In the genomic region with DNA sequence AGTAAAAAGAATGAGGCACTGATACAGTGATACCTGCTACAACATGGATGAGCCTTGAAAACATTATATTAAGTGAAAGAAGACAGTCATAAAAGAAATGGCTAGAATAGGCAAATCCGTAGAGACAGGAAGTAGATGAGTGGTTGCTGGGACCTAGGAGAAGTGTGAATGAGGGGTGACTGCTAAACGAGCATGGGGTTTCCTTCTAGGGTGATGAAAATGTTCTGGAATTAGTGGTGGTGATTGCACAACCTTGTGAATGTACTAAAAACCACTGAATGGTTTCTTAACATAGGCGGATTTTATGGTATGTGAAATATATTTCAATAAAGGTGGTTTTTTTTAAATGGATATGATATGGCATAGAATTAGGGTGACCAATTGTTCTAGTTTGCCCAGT, we compare ENCODE assay signal across 21 cellular contexts. TPM values are rescaled to one million over a fixed set of nuclear protein-coding genes. Genes with fewer than 3 reads are reported as not detected.
DNase-seq lines count a peak whose midpoint lies in the region; ATAC-seq and TF ChIP-seq lines count a peak whose summit lies in the region.
"Had no signal": no experiment of that assay in that cellular context is flagged by ENCODE, and none has a peak within 500 bp of the region (broad histone marks: within the 10 kb centered on the region; RNA-seq: fewer than 3 reads in every experiment).

No MANE protein-coding gene starts in this region.

- H3K27ac Mint-ChIP-seq in natural killer cell treated with Interleukin-12 subunit alpha and Interleukin-12 subunit beta and Interleukin-15 and Interleukin-18, amount 100 ng/mL, for 72 hours = no peak overlapping the region
- no peak overlapping the region for H3K27ac Mint-ChIP-seq in natural killer cell
- H3K27ac Mint-ChIP-seq in activated naive CD8-positive, alpha-beta T cell treated with anti-CD3 and anti-CD28 coated beads for 36 hours = no peak overlapping the region
- H3K27ac Mint-ChIP-seq in T-helper 2 cell treated with Interferon-gamma antibody and Interleukin-4, amounts not matched to agents 5 μg/mL and 100 μg/mL, for 36 hours = no peak overlapping the region
- H3K27ac Mint-ChIP-seq: activated CD4-positive, alpha-beta memory T cell treated with anti-CD3 and anti-CD28 coated beads for 36 hours; activated naive CD4-positive, alpha-beta T cell treated with anti-CD3 and anti-CD28 coated beads for 36 hours; stimulated activated naive B cell treated with anti-CD40 and anti-IgM and Interleukin-4, amounts not matched to agents 10 μg/mL and 1 μg/mL and 100 μg/mL, for 72 hours had no signal

- TF ChIP-seq CTCF in natural killer cell (IDR thresholded peaks at IDR 0.05) = no peak

- H3K36me3 Mint-ChIP-seq in natural killer cell treated with Interleukin-12 subunit alpha and Interleukin-12 subunit beta and Interleukin-15 and Interleukin-18, amount 100 ng/mL, for 72 hours = no peaks in the 10 kb centered on the region
- H3K36me3 Mint-ChIP-seq in natural killer cell = no peaks in the 10 kb centered on the region
- no peaks in the 10 kb centered on the region for H3K36me3 Mint-ChIP-seq in activated naive CD8-positive, alpha-beta T cell treated with anti-CD3 and anti-CD28 coated beads for 36 hours
- no peaks in the 10 kb centered on the region for H3K36me3 Mint-ChIP-seq in T-helper 2 cell treated with Interferon-gamma antibody and Interleukin-4, amounts not matched to agents 5 μg/mL and 100 μg/mL, for 36 hours (ENCODE audit: low read depth)
- H3K36me3 Mint-ChIP-seq: activated CD4-positive, alpha-beta memory T cell treated with anti-CD3 and anti-CD28 coated beads for 36 hours; brain had no signal

- peak overlapping the region; percentile 6 for H3K4me3 Mint-ChIP-seq in natural killer cell treated with Interleukin-12 subunit alpha and Interleukin-12 subunit beta and Interleukin-15 and Interleukin-18, amount 100 ng/mL, for 72 hours
- no peak overlapping the region for H3K4me3 Mint-ChIP-seq in natural killer cell
- H3K4me3 Mint-ChIP-seq in activated naive CD8-positive, alpha-beta T cell treated with anti-CD3 and anti-CD28 coated beads for 36 hours = no peak overlapping the region
- H3K4me3 Mint-ChIP-seq in T-helper 2 cell treated with Interferon-gamma antibody and Interleukin-4, amounts not matched to agents 5 μg/mL and 100 μg/mL, for 36 hours = no peak overlapping the region
- H3K4me3 Mint-ChIP-seq: activated CD4-positive, alpha-beta memory T cell treated with anti-CD3 and anti-CD28 coated beads for 36 hours; activated naive CD4-positive, alpha-beta T cell treated with anti-CD3 and anti-CD28 coated beads for 36 hours; brain; stimulated activated naive B cell treated with anti-CD40 and anti-IgM and Interleukin-4, amounts not matched to agents 10 μg/mL and 1 μg/mL and 100 μg/mL, for 72 hours had no signal

- ATAC-seq in natural killer cell treated with Interleukin-12 subunit alpha and Interleukin-12 subunit beta and Interleukin-15 and Interleukin-18, amount 100 ng/mL, for 72 hours = peak; percentile 72 to 83
- no peak for ATAC-seq in natural killer cell
- peak; percentile 18 for ATAC-seq in esophagus mucosa
- no peak for ATAC-seq in GM21423 (IDR thresholded peaks at IDR 0.05; ENCODE audit: unreplicated experiment)
- ATAC-seq in HG03442 (IDR thresholded peaks at IDR 0.05; ENCODE audit: unreplicated experiment) = no peak
- ATAC-seq: left cardiac atrium; stimulated activated naive B cell treated with anti-CD40 and anti-IgM and Interleukin-4, amounts not matched to agents 10 μg/mL and 1 μg/mL and 100 μg/mL, for 72 hours had no signal

- H3K27me3 Mint-ChIP-seq in natural killer cell treated with Interleukin-12 subunit alpha and Interleukin-12 subunit beta and Interleukin-15 and Interleukin-18, amount 100 ng/mL, for 72 hours = peaks cover 0 to 3% of the 10 kb centered on the region in 2 donors
- H3K27me3 Mint-ChIP-seq in natural killer cell (ENCODE audit: low read depth in 2 of 2) = peaks cover 0 to 10% of the 10 kb centered on the region in 2 donors
- peaks cover 4% of the 10 kb centered on the region for H3K27me3 Mint-ChIP-seq in activated naive CD8-positive, alpha-beta T cell treated with anti-CD3 and anti-CD28 coated beads for 36 hours
- peaks cover under 1% of the 10 kb centered on the region for H3K27me3 Mint-ChIP-seq in T-helper 2 cell treated with Interferon-gamma antibody and Interleukin-4, amounts not matched to agents 5 μg/mL and 100 μg/mL, for 36 hours (ENCODE audit: low read depth)
- H3K27me3 Mint-ChIP-seq: brain had no signal

- no peak for DNase-seq in natural killer cell treated with Interleukin-12 subunit alpha and Interleukin-12 subunit beta and Interleukin-15 and Interleukin-18, amount 100 ng/mL, for 72 hours (ENCODE audit: low spot score)
- DNase-seq in natural killer cell (no peak), SIG-M5 treated with dmso at 0.1 percent for 504 hours (lab: John Stamatoyannopoulos, UW; ENCODE audit: unreplicated experiment) (peak; percentile 96)
- DNase-seq in activated naive CD8-positive, alpha-beta T cell treated with anti-CD3 and anti-CD28 coated beads for 36 hours = no peak
- DNase-seq in T-helper 2 cell treated with Interferon-gamma antibody and Interleukin-4, amounts not matched to agents 5 μg/mL and 100 μg/mL, for 36 hours (ENCODE audit: low spot score) = no peak
- DNase-seq: activated CD4-positive, alpha-beta memory T cell treated with anti-CD3 and anti-CD28 coated beads for 36 hours; activated naive CD4-positive, alpha-beta T cell treated with anti-CD3 and anti-CD28 coated beads for 36 hours; activated T-cell treated with anti-CD3 and anti-CD28 coated beads, Interleukin-2, amount 50 U/mL, for 1 hour; dermis blood vessel endothelial cell; DMS79; left cardiac atrium; MG63; midbrain; NCI-H2081 treated with DMSO at 0.1 percent for 48 hours; NCI-H524; stimulated activated CD4-positive, alpha-beta T cell treated with anti-CD3 and anti-CD28 coated beads, Interleukin-12 subunit alpha, Interleukin-12 subunit beta, amount 100 ng/mL, for 4 hours; stimulated activated naive B cell treated with anti-CD40 and anti-IgM and Interleukin-4, amounts not matched to agents 10 μg/mL and 1 μg/mL and 100 μg/mL, for 72 hours had no signal

- H3K9me3 Mint-ChIP-seq in natural killer cell treated with Interleukin-12 subunit alpha and Interleukin-12 subunit beta and Interleukin-15 and Interleukin-18, amount 100 ng/mL, for 72 hours = no peaks in the 10 kb centered on the region
- H3K9me3 Mint-ChIP-seq in natural killer cell = no peaks in the 10 kb centered on the region
- H3K9me3 Mint-ChIP-seq in activated naive CD8-positive, alpha-beta T cell treated with anti-CD3 and anti-CD28 coated beads for 36 hours = no peaks in the 10 kb centered on the region
- H3K9me3 Mint-ChIP-seq in T-helper 2 cell treated with Interferon-gamma antibody and Interleukin-4, amounts not matched to agents 5 μg/mL and 100 μg/mL, for 36 hours = no peaks in the 10 kb centered on the region
- H3K9me3 Mint-ChIP-seq: activated CD4-positive, alpha-beta memory T cell treated with anti-CD3 and anti-CD28 coated beads for 36 hours; activated naive CD4-positive, alpha-beta T cell treated with anti-CD3 and anti-CD28 coated beads for 36 hours had no signal

- intact Hi-C loops in natural killer cell (cut with micrococcal nuclease) = no loop called here

- H3K4me1 Mint-ChIP-seq in natural killer cell treated with Interleukin-12 subunit alpha and Interleukin-12 subunit beta and Interleukin-15 and Interleukin-18, amount 100 ng/mL, for 72 hours (ENCODE audit: low read depth in 2 of 2) = peaks cover 13 to 16% of the 10 kb centered on the region in 2 donors
- H3K4me1 Mint-ChIP-seq in natural killer cell = peaks cover 1 to 5% of the 10 kb centered on the region in 2 donors
- no peaks in the 10 kb centered on the region for H3K4me1 Mint-ChIP-seq in activated naive CD8-positive, alpha-beta T cell treated with anti-CD3 and anti-CD28 coated beads for 36 hours
- H3K4me1 Mint-ChIP-seq in T-helper 2 cell treated with Interferon-gamma antibody and Interleukin-4, amounts not matched to agents 5 μg/mL and 100 μg/mL, for 36 hours (ENCODE audit: low read depth) = peaks cover 1% of the 10 kb centered on the region
- H3K4me1 Mint-ChIP-seq: stimulated activated naive B cell treated with anti-CD40 and anti-IgM and Interleukin-4, amounts not matched to agents 10 μg/mL and 1 μg/mL and 100 μg/mL, for 72 hours had no signal

RNA-seq across cellular contexts. Expression of a gene that starts 12.6 kb away (rescaled TPM):
- under 1 TPM; 0.19 to 0.56 TPM for total RNA-seq in natural killer cell treated with Interleukin-12 subunit alpha and Interleukin-12 subunit beta and Interleukin-15 and Interleukin-18, amount 100 ng/mL, for 72 hours
- total RNA-seq in natural killer cell (1 to 10 TPM in 1 of 3 donors, under 1 TPM in 2; 0.25 to 1.1 (median 0.40) TPM), esophagus mucosa (109 TPM)
- under 1 TPM in 1 of 2 experiments, not detected in 1; 0.16 TPM for total RNA-seq in activated naive CD8-positive, alpha-beta T cell treated with anti-CD3 and anti-CD28 coated beads for 36 hours

RNA-seq across cellular contexts. Expression of a gene that starts 27.5 kb away (rescaled TPM):
- total RNA-seq in natural killer cell treated with Interleukin-12 subunit alpha and Interleukin-12 subunit beta and Interleukin-15 and Interleukin-18, amount 100 ng/mL, for 72 hours = not detected
- not detected for total RNA-seq in natural killer cell
- total RNA-seq in esophagus mucosa = 0.36 TPM
- not detected for total RNA-seq in activated naive CD8-positive, alpha-beta T cell treated with anti-CD3 and anti-CD28 coated beads for 36 hours
- total RNA-seq: activated CD4-positive, alpha-beta memory T cell treated with anti-CD3 and anti-CD28 coated beads for 36 hours; activated naive CD4-positive, alpha-beta T cell treated with anti-CD3 and anti-CD28 coated beads for 36 hours had no signal

Comparison
In these comparisons a context has a peak if more than half of its experiments do, and no peak if none do; other contexts are left out.
1. ATAC-seq: peak in natural killer cell treated with Interleukin-12 subunit alpha and Interleukin-12 subunit beta and Interleukin-15 and Interleukin-18, amount 100 ng/mL, for 72 hours (2 of 2) and esophagus mucosa (single experiment); none in natural killer cell (0 of 3), GM21423 (single experiment) and HG03442 (single experiment).
2. RNA of a gene that starts 12.6 kb away (total RNA-seq): 109 TPM in esophagus mucosa (single experiment); 0.19 to 0.56 TPM in natural killer cell treated with Interleukin-12 subunit alpha and Interleukin-12 subunit beta and Interleukin-15 and Interleukin-18, amount 100 ng/mL, for 72 hours, 0.25 to 1.1 TPM in natural killer cell and 0.16 TPM in activated naive CD8-positive, alpha-beta T cell treated with anti-CD3 and anti-CD28 coated beads for 36 hours; every median in the first group is over 10 times any median in the second.